In genomic region chr1:3858231-3858981, GRCh38 we compare ENCODE assay signal across 8 cellular contexts. TPM values are rescaled to one million over a fixed set of nuclear protein-coding genes. Genes with fewer than 3 reads are reported as not detected.
DNase-seq lines count a peak whose midpoint lies in the region; ATAC-seq and TF ChIP-seq lines count a peak whose summit lies in the region.

No MANE protein-coding gene starts in this region.

- H3K27me3 ChIP-seq in A673 (replicated peaks; ENCODE audit: insufficient read depth, low read depth, low read length, poor library complexity) (no peaks in the 10 kb centered on the region), SJSA1 (replicated peaks) (no peaks in the 10 kb centered on the region), mucosa of rectum (ENCODE audit: control insufficient read depth in 2 of 2, insufficient read depth in 2 of 2, low read length in 2 of 2) (no peaks in the 10 kb centered on the region)
- H3K27me3 ChIP-seq in effector memory CD4-positive, alpha-beta T cell (replicated peaks; ENCODE audit: control insufficient read depth, insufficient read depth, low read length, poor library complexity, severe bottlenecking), result no peaks in the 10 kb centered on the region

- POLR2A ChIA-PET in A673 (lab: Charles Lee; ENCODE audit: low non-redundant PET), result no interaction called here

- H3K4me1 ChIP-seq in A673 (ENCODE audit: insufficient read depth, low read length, poor library complexity, severe bottlenecking) (peaks cover 5% of the 10 kb centered on the region), SJSA1 (replicated peaks) (peaks cover 19% of the 10 kb centered on the region), mucosa of rectum (ENCODE audit: control insufficient read depth in 2 of 2, insufficient read depth in 2 of 2, low read length in 2 of 2) (peaks cover 14 to 18% of the 10 kb centered on the region in 2 donors)
- peaks cover 20% of the 10 kb centered on the region for H3K4me1 ChIP-seq in effector memory CD4-positive, alpha-beta T cell (ENCODE audit: control insufficient read depth, insufficient read depth, low read length, poor library complexity, severe bottlenecking)

- no peaks in the 10 kb centered on the region for H3K36me3 ChIP-seq in A673 (ENCODE audit: insufficient read depth, low read length, poor library complexity, severe bottlenecking)
- peaks cover 8% of the 10 kb centered on the region for H3K36me3 ChIP-seq in SJSA1
- peaks cover 4% of the 10 kb centered on the region for H3K36me3 ChIP-seq in effector memory CD4-positive, alpha-beta T cell (ENCODE audit: control insufficient read depth, insufficient read depth, low read length)
- peaks cover 0 to 3% of the 10 kb centered on the region in 2 donors for H3K36me3 ChIP-seq in mucosa of rectum (ENCODE audit: control insufficient read depth in 2 of 2, insufficient read depth in 2 of 2, low read length in 2 of 2)

- TF ChIP-seq CTCF in A673 (conservative IDR thresholded peaks at IDR 0.05; ENCODE audit: low read depth, low read length), result peak; percentile 41

- BruUV-seq in A673 (replicated peaks; lab: Mats Ljungman, UMichigan), result no TSS peak

- intact Hi-C loops in A673 (cut with micrococcal nuclease; ENCODE audit: unreplicated experiment), result no loop called here

- H3K27ac ChIP-seq in A673 (ENCODE audit: low read depth, low read length, poor library complexity, severe bottlenecking) (no peak overlapping the region), SJSA1 (no peak overlapping the region), mucosa of rectum (ENCODE audit: low read depth in 2 of 2, low read length in 2 of 2) (no peak overlapping the region)
- H3K27ac ChIP-seq in effector memory CD4-positive, alpha-beta T cell (ENCODE audit: insufficient read depth, low read length, poor library complexity, severe bottlenecking), result no peak overlapping the region

- peak overlapping the region in 1 of 2 donors; percentile 68 for H3K9ac ChIP-seq in mucosa of rectum (ENCODE audit: low read depth in 1 of 2, low read length in 2 of 2)

- no peak for ATAC-seq in HG03460 (IDR thresholded peaks at IDR 0.05; ENCODE audit: unreplicated experiment)

- H3K4me3 ChIP-seq in A673 (ENCODE audit: low read depth, low read length, poor library complexity, severe bottlenecking) (peak overlapping the region; percentile 54), SJSA1 (peak overlapping the region; percentile 95; the same call in 1 of the 2 replicates), mucosa of rectum (ENCODE audit: low read length in 2 of 2) (peak overlapping the region; percentile 89 to 94)
- H3K4me3 ChIP-seq in effector memory CD4-positive, alpha-beta T cell (ENCODE audit: insufficient read depth, low read depth, low read length, poor library complexity, severe bottlenecking), result peak overlapping the region; percentile 87

- H3K9me3 ChIP-seq in A673 (ENCODE audit: low read depth, low read length, poor library complexity, severe bottlenecking), result no peaks in the 10 kb centered on the region
- no peaks in the 10 kb centered on the region; the same call in 1 of the 2 replicates for H3K9me3 ChIP-seq in SJSA1 (replicated peaks)
- H3K9me3 ChIP-seq in effector memory CD4-positive, alpha-beta T cell (ENCODE audit: control insufficient read depth, low read length), result no peaks in the 10 kb centered on the region
- H3K9me3 ChIP-seq in mucosa of rectum (ENCODE audit: control insufficient read depth in 2 of 2, low read length in 2 of 2), result no peaks in the 10 kb centered on the region

- DNase-seq in A673 (ENCODE audit: low spot score), result peak; percentile 61
- DNase-seq in GF-D8 (lab: John Stamatoyannopoulos, UW), result peak; percentile 36
- no peak for DNase-seq in SJSA1 (ENCODE audit: low read depth in 1 of 2, low spot score in 2 of 2)
- no peak for DNase-seq in effector memory CD4-positive, alpha-beta T cell
- no peak for DNase-seq in activated effector memory CD4-positive, alpha-beta T cell treated with Interleukin-2 at 50 U/mL for 16 hours
- no peak for DNase-seq in NOMO-1 (lab: John Stamatoyannopoulos, UW; ENCODE audit: unreplicated experiment in 2 of 2)

- CTCF ChIA-PET in A673 (lab: Charles Lee), result interaction anchor here (0.6 to 0.8 kb wide), 2 partner anchors 11 to 1887 kb away, joined by 3 to 4 read pairs; no protein-coding TSS in a partner anchor

RNA-seq across cellular contexts. Expression of gene DFFB, which starts 1.1 kb away (rescaled TPM):
- total RNA-seq in A673 (2021), result 8.9 and 9.2 TPM in 2 replicates
- 2.8 and 11.9 TPM in 2 replicates for total RNA-seq in SJSA1 (2014; rRNA removed; shearing (Covaris generic))

RNA-seq across cellular contexts. Expression of gene CEP104, which starts 1.4 kb away (rescaled TPM):
- 47.9 and 50.8 TPM in 2 replicates for total RNA-seq in A673 (2021)
- total RNA-seq in SJSA1 (2014; rRNA removed; shearing (Covaris generic)), result 14.8 and 51.1 TPM in 2 replicates

RNA-seq across cellular contexts. Expression of gene C1orf174, which starts 41.7 kb away (rescaled TPM):
- total RNA-seq in A673 (2021), result 36.2 and 38.9 TPM in 2 replicates
- 21.6 and 36.3 TPM in 2 replicates for total RNA-seq in SJSA1 (2014; rRNA removed; shearing (Covaris generic))

Comparison
In these comparisons a context has a peak if more than half of its experiments do, and no peak if none do; other contexts are left out.
1. DNase-seq: peak in A673 (single experiment) and GF-D8 (single experiment); none in SJSA1 (0 of 2), effector memory CD4-positive, alpha-beta T cell (0 of 3), activated effector memory CD4-positive, alpha-beta T cell treated with Interleukin-2 at 50 U/mL for 16 hours (single experiment) and NOMO-1 (0 of 2).
2. Peak in every context shown above with its lines, with median percentiles within 50 percentile points of each other: H3K4me3 ChIP-seq.